In genomic region chr16:11562941-11563340, GRCh38 we compare ENCODE assay signal across 18 cellular contexts. TPM values are rescaled to one million over a fixed set of nuclear protein-coding genes. Genes with fewer than 3 reads are reported as not detected.
A peak's percentile ranks its signal among the peaks of the same experiment; 100 is the strongest.
DNase-seq lines count a peak whose midpoint lies in the region; ATAC-seq and TF ChIP-seq lines count a peak whose summit lies in the region.
"Had no signal": no experiment of that assay in that cellular context is flagged by ENCODE, and none has a peak within 500 bp of the region (broad histone marks: within the 10 kb centered on the region; RNA-seq: fewer than 3 reads in every experiment).

No MANE protein-coding gene starts in this region.

- BruUV-seq in MCF 10A (replicated peaks; lab: Mats Ljungman, UMichigan) = no TSS peak

- 90% methylated on average over 10 of the region's 10 CpGs for WGBS in right cardiac atrium
- 59 to 73% methylated on average over 10 of the region's 10 CpGs for WGBS in aorta, 2 donors
- WGBS in prostate gland = 91% methylated on average over 10 of the region's 10 CpGs

- H3K4me1 ChIP-seq in left ventricle myocardium inferior (peaks cover 49% of the 10 kb centered on the region), right cardiac atrium (ENCODE audit: control insufficient read depth, insufficient read depth, low read length) (peaks cover 5% of the 10 kb centered on the region), aorta (ENCODE audit: control insufficient read depth in 1 of 2, insufficient read depth in 2 of 2, low read length in 2 of 2) (no peaks in the 10 kb centered on the region), prostate gland (replicated peaks) (peaks cover 1% of the 10 kb centered on the region)

- peak overlapping the region; percentile 11 for H3K27ac ChIP-seq in left ventricle myocardium inferior (replicated peaks)
- H3K27ac ChIP-seq in right cardiac atrium (ENCODE audit: low read length) = no peak overlapping the region
- no peak overlapping the region for H3K27ac ChIP-seq in aorta (ENCODE audit: low read depth in 1 of 2, low read length in 2 of 2)
- H3K27ac ChIP-seq in prostate gland = peak overlapping the region in 1 of 2 donors; percentile 62
- H3K27ac ChIP-seq: KMS-11 had no signal

- H3K27ac Mint-ChIP-seq in MCF 10A (ENCODE audit: low read depth, unreplicated experiment) (peak overlapping the region; percentile 97), natural killer cell (peak overlapping the region; percentile 97 to 98)

- H3K36me3 ChIP-seq in left ventricle myocardium inferior = no peaks in the 10 kb centered on the region
- no peaks in the 10 kb centered on the region for H3K36me3 ChIP-seq in aorta (ENCODE audit: control insufficient read depth in 1 of 2, insufficient read depth in 2 of 2, low read length in 1 of 2)
- no peaks in the 10 kb centered on the region for H3K36me3 ChIP-seq in prostate gland

- H3K9me3 ChIP-seq in left ventricle myocardium inferior (replicated peaks) = no peaks in the 10 kb centered on the region
- no peaks in the 10 kb centered on the region for H3K9me3 ChIP-seq in right cardiac atrium (ENCODE audit: control insufficient read depth, low read length)
- H3K9me3 ChIP-seq in aorta (ENCODE audit: control insufficient read depth, low read length) = no peaks in the 10 kb centered on the region
- H3K9me3 ChIP-seq in prostate gland = no peaks in the 10 kb centered on the region
- H3K9me3 ChIP-seq: psoas muscle had no signal

- CTCF ChIA-PET in MCF 10A (lab: Yijun Ruan, JAX) = interaction anchor here (0.6 to 0.7 kb wide), 3 partner anchors 86 to 155 kb away, joined by 3 to 4 read pairs (median 3); no protein-coding TSS in a partner anchor

- ATAC-seq in right cardiac atrium (no peak), natural killer cell (peak; percentile 33 to 52 (median 35)), aorta (ENCODE audit: low FRiP score) (no peak), HG03521 (IDR thresholded peaks at IDR 0.05; ENCODE audit: unreplicated experiment) (no peak), GM21825 (IDR thresholded peaks at IDR 0.05; ENCODE audit: unreplicated experiment) (no peak)
- ATAC-seq: activated CD8-positive, alpha-beta memory T cell treated with anti-CD3 and anti-CD28 coated beads, Interleukin-2, amount 10 ng/mL, durations not matched to agents 7 days and 5 days; psoas muscle had no signal

- no peak overlapping the region for H3K4me3 ChIP-seq in left ventricle myocardium inferior
- H3K4me3 ChIP-seq in right cardiac atrium (ENCODE audit: low read length) = no peak overlapping the region
- no peak overlapping the region for H3K4me3 ChIP-seq in aorta (ENCODE audit: low read length in 2 of 2)
- no peak overlapping the region for H3K4me3 ChIP-seq in prostate gland
- H3K4me3 ChIP-seq: hepatocyte, psoas muscle had no signal

- POLR2A ChIA-PET in MCF 10A (lab: Yijun Ruan, JAX) = interaction anchor here (0.7 to 2.3 kb wide), 8 partner anchors 14 to 96 kb away, joined by 3 to 19 read pairs (median 4); no protein-coding TSS in a partner anchor

- TF ChIP-seq CTCF in left ventricle myocardium inferior (IDR thresholded peaks at IDR 0.05; ENCODE audit: borderline replicate concordance) = no peak
- TF ChIP-seq CTCF in MCF 10A (IDR thresholded peaks at IDR 0.05; ENCODE audit: unreplicated experiment) = no peak
- no peak for TF ChIP-seq CTCF in natural killer cell (IDR thresholded peaks at IDR 0.05)
- TF ChIP-seq CTCF in prostate gland (IDR thresholded peaks at IDR 0.05) = no peak

- H3K36me3 Mint-ChIP-seq in MCF 10A (ENCODE audit: insufficient read depth, unreplicated experiment) (peaks cover 27% of the 10 kb centered on the region), natural killer cell (peaks cover 15% of the 10 kb centered on the region)

- no peaks in the 10 kb centered on the region for H3K27me3 Mint-ChIP-seq in MCF 10A (ENCODE audit: insufficient read depth, unreplicated experiment)
- H3K27me3 Mint-ChIP-seq in natural killer cell (ENCODE audit: low read depth in 2 of 2) = no peaks in the 10 kb centered on the region
- H3K27me3 Mint-ChIP-seq: activated CD8-positive, alpha-beta memory T cell treated with anti-CD3 and anti-CD28 coated beads, Interleukin-2, amount 10 ng/mL, durations not matched to agents 7 days and 5 days had no signal

- intact Hi-C loops in left ventricle myocardium inferior (cut with micrococcal nuclease) (no loop called here), right cardiac atrium (cut with DNase I) (no loop called here), MCF 10A (cut with micrococcal nuclease) (no loop called here), natural killer cell (cut with micrococcal nuclease) (loop anchor here (5.0 kb wide), 1 partner anchor 311 kb away; no protein-coding TSS in a partner anchor), aorta (cut with DNase I) (no loop called here), prostate gland (cut with DNase I) (no loop called here)

- no peak for TF ChIP-seq POLR2A in prostate gland (IDR thresholded peaks at IDR 0.05)

- peaks cover 19% of the 10 kb centered on the region for H3K4me1 Mint-ChIP-seq in MCF 10A (ENCODE audit: insufficient read depth, unreplicated experiment)
- peaks cover 71 to 75% of the 10 kb centered on the region in 2 donors for H3K4me1 Mint-ChIP-seq in natural killer cell

- H3K4me3 Mint-ChIP-seq in MCF 10A (ENCODE audit: unreplicated experiment) = no peak overlapping the region
- peak overlapping the region; percentile 97 for H3K4me3 Mint-ChIP-seq in natural killer cell
- H3K4me3 Mint-ChIP-seq: endodermal cell, H9 had no signal

- no peak for DNase-seq in left ventricle myocardium inferior
- DNase-seq in right cardiac atrium = no peak
- DNase-seq in MCF 10A (ENCODE audit: unreplicated experiment) = no peak
- DNase-seq in natural killer cell = peak; percentile 51
- peak; percentile 21 to 44 for DNase-seq in aorta
- no peak for DNase-seq in prostate gland (ENCODE audit: low spot score)
- DNase-seq: activated CD8-positive, alpha-beta memory T cell treated with anti-CD3 and anti-CD28 coated beads, Interleukin-2, amount 10 ng/mL, durations not matched to agents 7 days and 5 days; caudate nucleus; endodermal cell; GF-D8; H9; NCI-H1105; NCI-H2171 treated with DMSO at 0.1 percent for 48 hours had no signal

- H3K27me3 ChIP-seq in left ventricle myocardium inferior (ENCODE audit: low read depth) (no peaks in the 10 kb centered on the region), right cardiac atrium (ENCODE audit: control insufficient read depth, insufficient read depth) (no peaks in the 10 kb centered on the region), aorta (ENCODE audit: control insufficient read depth in 1 of 2, insufficient read depth in 2 of 2, low read length in 1 of 2) (no peaks in the 10 kb centered on the region), prostate gland (replicated peaks; ENCODE audit: insufficient read depth) (no peaks in the 10 kb centered on the region)
- H3K27me3 ChIP-seq: hepatocyte had no signal

- H3K9me3 Mint-ChIP-seq in MCF 10A (ENCODE audit: unreplicated experiment) = no peaks in the 10 kb centered on the region
- no peaks in the 10 kb centered on the region for H3K9me3 Mint-ChIP-seq in natural killer cell
- H3K9me3 Mint-ChIP-seq: endodermal cell, H9 had no signal

RNA-seq across cellular contexts. Expression of gene LITAF, which starts 23.8 kb away (rescaled TPM):
- total RNA-seq in left ventricle myocardium inferior = 55.6 TPM
- 10 to 100 TPM; 54.0 to 76.5 (median 65.3) TPM for total RNA-seq in right cardiac atrium
- polyA plus RNA-seq in right cardiac atrium = 25.7 TPM
- 120 and 161 TPM in 2 replicates for total RNA-seq in MCF 10A (2022)
- total RNA-seq in natural killer cell = 100 to 1,000 TPM; 584 to 772 (median 726) TPM
- 100 to 1,000 TPM; 145 to 157 TPM for total RNA-seq in aorta
- polyA plus RNA-seq in aorta = 100 to 1,000 TPM in 1 of 2 donors, 10 to 100 TPM in 1; 83.1 to 137 TPM
- total RNA-seq in prostate gland = 100 to 1,000 TPM in 1 of 2 donors, 10 to 100 TPM in 1; 92.5 to 137 TPM

Comparison
In these comparisons a context has a peak if more than half of its experiments do, and no peak if none do; other contexts are left out.
1. DNase-seq: peak in natural killer cell (single experiment) and aorta (2 of 2); none in left ventricle myocardium inferior (single experiment), right cardiac atrium (0 of 3), MCF 10A (single experiment) and prostate gland (single experiment).
2. ATAC-seq: peak in natural killer cell (3 of 3); none in right cardiac atrium (0 of 2), aorta (single experiment), HG03521 (single experiment) and GM21825 (single experiment).